Comparison of ENCODE assay signal across 17 cellular contexts in the genomic region with DNA sequence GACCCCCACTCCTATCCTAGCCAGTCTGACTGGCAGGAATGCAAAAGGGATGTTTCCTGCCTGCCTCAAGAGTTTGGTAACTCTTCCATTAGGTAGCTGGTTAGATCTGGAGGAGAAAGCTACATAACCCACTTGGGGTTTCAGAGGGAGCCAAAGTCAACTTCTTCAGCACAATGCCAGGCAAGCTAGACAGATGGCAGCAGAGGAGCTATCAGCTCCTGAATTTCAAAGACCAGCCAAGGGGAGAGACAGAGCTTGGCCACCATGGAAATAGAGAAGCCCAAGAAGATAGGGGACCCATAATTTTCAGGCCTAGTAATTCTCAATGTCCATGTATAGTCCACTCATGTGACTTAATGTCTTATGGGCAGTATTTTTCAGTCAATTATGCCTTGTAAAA. TPM values are rescaled to one million over a fixed set of nuclear protein-coding genes. Genes with fewer than 3 reads are reported as not detected.
A peak's percentile ranks its signal among the peaks of the same experiment; 100 is the strongest.
DNase-seq lines count a peak whose midpoint lies in the region; ATAC-seq and TF ChIP-seq lines count a peak whose summit lies in the region.
"Had no signal": no experiment of that assay in that cellular context is flagged by ENCODE, and none has a peak within 500 bp of the region (broad histone marks: within the 10 kb centered on the region; RNA-seq: fewer than 3 reads in every experiment).

No MANE protein-coding gene starts in this region.

- POLR2A ChIA-PET in PC-3 (lab: Charles Lee; ENCODE audit: unreplicated experiment): no interaction called here

- H4K20me1 ChIP-seq in PC-3 (ENCODE audit: low read length): no peaks in the 10 kb centered on the region

- TF ChIP-seq CTCF in PC-3 (conservative IDR thresholded peaks at IDR 0.05; ENCODE audit: low read depth, low read length): peak; percentile 42
- TF ChIP-seq CTCF in endodermal cell (conservative IDR thresholded peaks at IDR 0.05): peak; percentile 61
- no peak for TF ChIP-seq CTCF in glutamatergic neuron (IDR thresholded peaks at IDR 0.05; ENCODE audit: partially characterized antibody, unreplicated experiment)

- H3K9me3 Mint-ChIP-seq in endodermal cell (peaks cover 50% of the 10 kb centered on the region), glutamatergic neuron (ENCODE audit: unreplicated experiment) (no peaks in the 10 kb centered on the region)
- H3K9me3 Mint-ChIP-seq: dendritic cell treated with granulocyte-macrophage colony-stimulating factor and Interleukin-4, amounts not matched to agents 40 ng/mL and 50 ng/mL, for 4 days had no signal

- H3K9me2 ChIP-seq in PC-3 (replicated peaks; ENCODE audit: low read length): no peaks in the 10 kb centered on the region

- H3K27ac Mint-ChIP-seq in endodermal cell (no peak overlapping the region), glutamatergic neuron (ENCODE audit: unreplicated experiment) (no peak overlapping the region)
- H3K27ac Mint-ChIP-seq: dendritic cell treated with granulocyte-macrophage colony-stimulating factor and Interleukin-4, amounts not matched to agents 40 ng/mL and 50 ng/mL, for 4 days had no signal

- H3K4me1 Mint-ChIP-seq in endodermal cell: peaks cover 4% of the 10 kb centered on the region
- H3K4me1 Mint-ChIP-seq in glutamatergic neuron (ENCODE audit: low read depth, unreplicated experiment): no peaks in the 10 kb centered on the region
- H3K4me1 Mint-ChIP-seq: neural crest cell had no signal

- no peak overlapping the region for H3K4me2 ChIP-seq in PC-3 (ENCODE audit: low read length)

- H3K27me3 Mint-ChIP-seq in endodermal cell (ENCODE audit: insufficient read depth): no peaks in the 10 kb centered on the region
- peaks cover 3% of the 10 kb centered on the region for H3K27me3 Mint-ChIP-seq in glutamatergic neuron (ENCODE audit: unreplicated experiment)

- H3K9me3 ChIP-seq in PC-3 (ENCODE audit: low read length): no peaks in the 10 kb centered on the region
- no peaks in the 10 kb centered on the region for H3K9me3 ChIP-seq in endodermal cell (ENCODE audit: control insufficient read depth, low read length)

- no peaks in the 10 kb centered on the region for H3K4me1 ChIP-seq in PC-3 (ENCODE audit: insufficient read depth, low read length)
- H3K4me1 ChIP-seq in endodermal cell (ENCODE audit: control insufficient read depth, insufficient read depth, low read length): no peaks in the 10 kb centered on the region

- H3K36me3 Mint-ChIP-seq in endodermal cell (ENCODE audit: low read depth) (no peaks in the 10 kb centered on the region), glutamatergic neuron (ENCODE audit: unreplicated experiment) (no peaks in the 10 kb centered on the region)

- peak; percentile 45; the same call in 1 of the 2 replicates for ATAC-seq in PC-3
- ATAC-seq in GM21723 (IDR thresholded peaks at IDR 0.05; ENCODE audit: unreplicated experiment): no peak
- ATAC-seq in HG03280 (IDR thresholded peaks at IDR 0.05; ENCODE audit: unreplicated experiment): no peak
- ATAC-seq: right cardiac atrium had no signal

- H2AFZ ChIP-seq in PC-3 (ENCODE audit: low read length): no peak overlapping the region

- H3K4me3 ChIP-seq in PC-3 (ENCODE audit: low read length): no peak overlapping the region
- peak overlapping the region; percentile 45 for H3K4me3 ChIP-seq in endodermal cell (ENCODE audit: low read length)

- H3K36me3 ChIP-seq in PC-3 (ENCODE audit: low read depth, low read length) (no peaks in the 10 kb centered on the region), endodermal cell (ENCODE audit: control insufficient read depth, insufficient read depth, low read length) (no peaks in the 10 kb centered on the region)

- H3F3A ChIP-seq in PC-3 (ENCODE audit: low read length, unreplicated experiment): no peaks in the 10 kb centered on the region

- H3K9ac ChIP-seq in PC-3 (ENCODE audit: low read length) (no peak overlapping the region), endodermal cell (ENCODE audit: extremely low read depth, low read length, poor library complexity, severe bottlenecking) (no peak overlapping the region)

- DNase-seq in SIG-M5 treated with dmso at 0.1 percent for 504 hours (lab: John Stamatoyannopoulos, UW; ENCODE audit: unreplicated experiment): peak; percentile 0
- no peak for DNase-seq in SIG-M5 (lab: John Stamatoyannopoulos, UW)
- DNase-seq in PC-3: peak; percentile 32
- DNase-seq in endodermal cell: no peak
- no peak for DNase-seq in glutamatergic neuron
- DNase-seq in NCI-H1092 (lab: John Stamatoyannopoulos, UW): no peak
- DNase-seq: activated effector memory CD4-positive, alpha-beta T cell treated with Interleukin-2 at 50 U/mL for 16 hours; aorta; COR-L47; MV-4-11; NCI-H2171; right cardiac atrium; stimulated activated CD4-positive, alpha-beta T cell treated with anti-CD3 and anti-CD28 coated beads, Interleukin-2, amount 100 ng/mL, for 24 hours had no signal

- no peaks in the 10 kb centered on the region for H3K79me2 ChIP-seq in PC-3 (ENCODE audit: low read length)

- CTCF ChIA-PET in PC-3 (lab: Charles Lee): no interaction called here

- no TSS peak for BruUV-seq in PC-3 (replicated peaks; lab: Mats Ljungman, UMichigan)

- H3K4me3 Mint-ChIP-seq in endodermal cell (no peak overlapping the region), glutamatergic neuron (ENCODE audit: unreplicated experiment) (no peak overlapping the region)
- H3K4me3 Mint-ChIP-seq: dendritic cell treated with granulocyte-macrophage colony-stimulating factor and Interleukin-4, amounts not matched to agents 40 ng/mL and 50 ng/mL, for 4 days; neural crest cell had no signal

- intact Hi-C loops in PC-3 (cut with micrococcal nuclease): no loop called here

- H3K27ac ChIP-seq in PC-3 (ENCODE audit: low read length): no peak overlapping the region
- H3K27ac ChIP-seq in endodermal cell (ENCODE audit: low read depth, low read length): no peak overlapping the region

- H3K27me3 ChIP-seq in PC-3 (ENCODE audit: low read length): no peaks in the 10 kb centered on the region
- no peaks in the 10 kb centered on the region for H3K27me3 ChIP-seq in endodermal cell (ENCODE audit: control insufficient read depth, insufficient read depth, low read length, poor library complexity, severe bottlenecking)

RNA-seq across cellular contexts. Expression of gene PGRMC1, which starts 56.4 kb away (rescaled TPM):
- total RNA-seq in PC-3 (2014; rRNA removed): 248 and 253 TPM in 2 replicates
- total RNA-seq in endodermal cell: 100 to 1,000 TPM; 108 to 115 TPM
- polyA plus RNA-seq in endodermal cell (2013, experiment 1 of 2): 275 TPM
- polyA plus RNA-seq in endodermal cell (2013, experiment 2 of 2): 271 TPM
- 239 TPM for total RNA-seq in glutamatergic neuron (ENCODE audit: unreplicated experiment)

Comparison
In these comparisons a context has a peak if more than half of its experiments do, and no peak if none do; other contexts are left out.
1. DNase-seq: peak in SIG-M5 treated with dmso at 0.1 percent for 504 hours (single experiment) and PC-3 (single experiment); none in SIG-M5 (single experiment), endodermal cell (single experiment), glutamatergic neuron (single experiment) and NCI-H1092 (single experiment).